In genomic region chr10:63697956-63698814, GRCh38 we compare ENCODE assay signal across 11 cellular contexts.
DNase-seq lines count a peak whose midpoint lies in the region; ATAC-seq and TF ChIP-seq lines count a peak whose summit lies in the region.
"Had no signal": no experiment of that assay in that cellular context is flagged by ENCODE, and none has a peak within 500 bp of the region (broad histone marks: within the 10 kb centered on the region; RNA-seq: fewer than 3 reads in every experiment).

No MANE protein-coding gene starts in this region.

- peaks cover 11% of the 10 kb centered on the region for H3K4me1 Mint-ChIP-seq in T-helper 17 cell

- no peaks in the 10 kb centered on the region for H3K36me3 Mint-ChIP-seq in T-helper 17 cell (ENCODE audit: low read depth)

- H3K27me3 Mint-ChIP-seq in T-helper 17 cell: peaks cover 13% of the 10 kb centered on the region
- H3K27me3 Mint-ChIP-seq: activated CD8-positive, alpha-beta T cell treated with anti-CD3 and anti-CD28 coated beads for 36 hours had no signal

- H3K4me1 ChIP-seq in left ventricle myocardium inferior: peaks cover 45% of the 10 kb centered on the region
- peaks cover 6 to 13% of the 10 kb centered on the region in 2 donors for H3K4me1 ChIP-seq in uterus

- peak; percentile 57 for ATAC-seq in HG03045 (IDR thresholded peaks at IDR 0.05; ENCODE audit: unreplicated experiment)
- ATAC-seq in T-helper 17 cell: no peak
- ATAC-seq in GM18520 (IDR thresholded peaks at IDR 0.05; ENCODE audit: unreplicated experiment): no peak
- ATAC-seq: activated CD8-positive, alpha-beta T cell treated with anti-CD3 and anti-CD28 coated beads for 36 hours had no signal

- intact Hi-C loops in left ventricle myocardium inferior (cut with micrococcal nuclease) (no loop called here), cardiac septum (cut with DNase I) (no loop called here), uterus (cut with DNase I; ENCODE audit: low total_unique reads) (no loop called here)

- H3K27ac Mint-ChIP-seq in T-helper 17 cell: peak overlapping the region; percentile 77
- H3K27ac Mint-ChIP-seq: activated CD8-positive, alpha-beta T cell treated with anti-CD3 and anti-CD28 coated beads for 36 hours had no signal

- H3K27me3 ChIP-seq in left ventricle myocardium inferior (ENCODE audit: low read depth) (no peaks in the 10 kb centered on the region), uterus (no peaks in the 10 kb centered on the region)

- no peak overlapping the region for H3K4me3 Mint-ChIP-seq in T-helper 17 cell
- H3K4me3 Mint-ChIP-seq: activated CD8-positive, alpha-beta T cell treated with anti-CD3 and anti-CD28 coated beads for 36 hours had no signal

- H3K27ac ChIP-seq in left ventricle myocardium inferior (replicated peaks) (peak overlapping the region; percentile 87), uterus (peak overlapping the region; percentile 85 to 89)

- TF ChIP-seq POLR2A in uterus (IDR thresholded peaks at IDR 0.05): no peak

- DNase-seq in left ventricle myocardium inferior: no peak
- no peak for DNase-seq in cardiac septum (ENCODE audit: low spot score)
- no peak for DNase-seq in T-helper 17 cell
- DNase-seq in uterus: no peak
- no peak for DNase-seq in NCI-H1417 treated with DMSO at 0.1 percent for 48 hours (lab: John Stamatoyannopoulos, UW)
- DNase-seq in NCI-H2196 (lab: John Stamatoyannopoulos, UW; ENCODE audit: unreplicated experiment): no peak
- DNase-seq: activated CD8-positive, alpha-beta T cell treated with anti-CD3 and anti-CD28 coated beads for 36 hours; NCI-H1930 had no signal

- H3K36me3 ChIP-seq in left ventricle myocardium inferior (no peaks in the 10 kb centered on the region), uterus (no peaks in the 10 kb centered on the region)

- H3K9me3 ChIP-seq in left ventricle myocardium inferior (replicated peaks) (no peaks in the 10 kb centered on the region), T-helper 17 cell (ENCODE audit: control insufficient read depth, low read length, poor library complexity, severe bottlenecking) (no peaks in the 10 kb centered on the region), uterus (no peaks in the 10 kb centered on the region)

- TF ChIP-seq CTCF in left ventricle myocardium inferior (IDR thresholded peaks at IDR 0.05; ENCODE audit: borderline replicate concordance) (no peak), uterus (IDR thresholded peaks at IDR 0.05) (no peak)

- H3K4me3 ChIP-seq in left ventricle myocardium inferior: no peak overlapping the region
- no peak overlapping the region for H3K4me3 ChIP-seq in uterus
- H3K4me3 ChIP-seq: lung had no signal
